ENCODE assay signal across 9 cellular contexts in the genomic region with DNA sequence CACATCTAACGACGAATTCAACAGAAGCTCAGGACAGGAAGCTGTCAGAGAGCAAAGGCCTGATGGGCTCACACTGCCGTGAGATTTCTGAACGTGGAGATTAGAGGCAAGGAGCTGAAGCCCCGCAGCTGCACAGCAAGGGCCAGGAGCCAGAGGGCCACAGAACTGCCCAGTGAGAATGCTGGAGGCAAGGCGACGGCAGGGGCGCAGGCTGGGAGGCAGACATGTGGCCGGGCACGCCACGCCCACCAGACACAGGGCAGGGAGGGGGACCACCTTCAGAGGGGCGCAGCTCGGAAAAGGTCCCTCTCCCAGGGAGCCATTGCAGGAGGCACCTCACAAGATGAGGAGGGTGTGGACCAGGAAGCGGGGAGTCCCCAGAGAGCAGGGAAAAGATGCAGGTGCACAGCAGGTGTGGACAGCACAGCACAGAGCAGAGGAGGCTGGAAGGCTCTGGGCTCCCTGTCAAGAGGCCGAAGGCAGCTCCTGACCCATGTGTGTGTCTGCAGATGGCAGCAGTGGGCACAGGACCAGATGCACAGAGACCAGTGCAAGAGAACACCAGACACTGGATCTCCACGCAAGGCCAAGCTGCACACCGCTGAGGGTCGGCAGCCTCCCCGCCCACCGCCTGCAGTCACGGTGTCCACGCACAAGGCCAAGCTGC.
"Had no signal": no experiment of that assay in that cellular context is flagged by ENCODE, and none has a peak within 500 bp of the region (broad histone marks: within the 10 kb centered on the region; RNA-seq: fewer than 3 reads in every experiment).

No MANE protein-coding gene starts in this region.

- H3K27ac Mint-ChIP-seq: activated naive CD4-positive, alpha-beta T cell treated with anti-CD3 and anti-CD28 coated beads for 36 hours; neural progenitor cell; T-cell had no signal

- ATAC-seq: activated T-helper 17 cell treated with anti-CD3 and anti-CD28 coated beads, Interleukin-2, amount 50 U/mL, for 72 hours; T-cell had no signal

- H3K4me3 Mint-ChIP-seq: activated naive CD4-positive, alpha-beta T cell treated with anti-CD3 and anti-CD28 coated beads for 36 hours; activated T-helper 17 cell treated with anti-CD3 and anti-CD28 coated beads, Interleukin-2, amount 50 U/mL, for 72 hours; neural progenitor cell; T-cell had no signal

- H3K9me3 Mint-ChIP-seq: activated naive CD4-positive, alpha-beta T cell treated with anti-CD3 and anti-CD28 coated beads for 36 hours; activated T-helper 17 cell treated with anti-CD3 and anti-CD28 coated beads, Interleukin-2, amount 50 U/mL, for 72 hours; neural progenitor cell; T-cell had no signal

- DNase-seq: activated CD4-positive, alpha-beta T cell treated with anti-CD3 and anti-CD28 coated beads, Interleukin-2, amount 50 U/mL, for 4 hours; activated CD4-positive, CD25-positive, alpha-beta regulatory T cell treated with anti-CD3 and anti-CD28 coated beads, Interleukin-2, amount 50 U/mL, for 72 hours; activated naive CD4-positive, alpha-beta T cell treated with anti-CD3 and anti-CD28 coated beads for 36 hours; stimulated activated CD4-positive, alpha-beta T cell treated with anti-CD3 and anti-CD28 coated beads, Interleukin-2, amount 100 ng/mL, for 48 hours; stimulated activated naive CD4-positive, alpha-beta T cell; T-cell; T-helper 9 cell had no signal
